ENCODE assay signal across 12 cellular contexts in genomic region chr10:49611166-49611814, GRCh38. TPM values are rescaled to one million over a fixed set of nuclear protein-coding genes. Genes with fewer than 3 reads are reported as not detected.
A peak's percentile ranks its signal among the peaks of the same experiment; 100 is the strongest.
DNase-seq lines count a peak whose midpoint lies in the region; ATAC-seq, FAIRE-seq and TF ChIP-seq lines count a peak whose summit lies in the region.
"Had no signal": no experiment of that assay in that cellular context is flagged by ENCODE, and none has a peak within 500 bp of the region (broad histone marks: within the 10 kb centered on the region; RNA-seq: fewer than 3 reads in every experiment).

No MANE protein-coding gene starts in this region.

- H2BK15ac ChIP-seq in H9 (ENCODE audit: low read depth, low read length): no peak overlapping the region
- 0 out of 2 replicates have a peak overlapping the region, but pooled peaks have one; percentile 29 for H2BK15ac ChIP-seq in H1 (ENCODE audit: low read length)

- H4K8ac ChIP-seq in H9 (replicated peaks; ENCODE audit: insufficient read length, low read depth, low read length) (no peak overlapping the region), H1 (ENCODE audit: extremely low read depth, insufficient read depth, low read length) (peak overlapping the region; percentile 80; the same call in 1 of the 2 replicates)

- H3K14ac ChIP-seq in H9 (ENCODE audit: insufficient read depth, low read length) (no peak overlapping the region), H1 (ENCODE audit: insufficient read length) (no peak overlapping the region)

- H3K23ac ChIP-seq in H9 (ENCODE audit: insufficient read length, low read depth, low read length) (no peak overlapping the region), H1 (ENCODE audit: insufficient read length) (no peak overlapping the region)

- H2BK5ac ChIP-seq in H9 (ENCODE audit: insufficient read length, low read length) (no peak overlapping the region), H1 (ENCODE audit: low read depth, low read length) (no peak overlapping the region)

- H2AK5ac ChIP-seq in H9 (ENCODE audit: insufficient read length, low read length): no peak overlapping the region
- H2AK5ac ChIP-seq in H1 (ENCODE audit: low read depth, low read length): no peak overlapping the region

- H3K27ac Mint-ChIP-seq in CD14-positive monocyte: peak overlapping the region in 1 of 7 donors; percentile 4
- H3K27ac Mint-ChIP-seq in H9: no peak overlapping the region
- H3K27ac Mint-ChIP-seq in neural crest cell (ENCODE audit: unreplicated experiment): no peak overlapping the region

- H3K4me1 Mint-ChIP-seq in CD14-positive monocyte (peaks cover 2% of the 10 kb centered on the region), H9 (peaks cover 32 to 49% of the 10 kb centered on the region in 2 experiments), neural crest cell (peaks cover 39% of the 10 kb centered on the region)

- H3K79me1 ChIP-seq in H9 (ENCODE audit: insufficient read depth, low read depth, low read length, poor library complexity, severe bottlenecking) (no peaks in the 10 kb centered on the region), H1 (ENCODE audit: low read depth, low read length) (no peaks in the 10 kb centered on the region)

- TF ChIP-seq POLR2A in H1 (IDR thresholded peaks at IDR 0.05; ENCODE audit: control extremely low read depth in 1 of 2, low read depth in 2 of 2, low read length in 2 of 2): no peak
- TF ChIP-seq POLR2A in testis (IDR thresholded peaks at IDR 0.05): no peak

- H3K9me3 ChIP-seq in H9 (ENCODE audit: control insufficient read depth, low read depth, low read length): no peaks in the 10 kb centered on the region
- H3K9me3 ChIP-seq in H1 (ENCODE audit: insufficient read depth in 2 of 2, low read depth in 1 of 2, low read length in 1 of 2): no peaks in the 10 kb centered on the region; a peak in 1 of 4 replicates
- H3K9me3 ChIP-seq in testis: no peaks in the 10 kb centered on the region
- H3K9me3 ChIP-seq: esophagus squamous epithelium had no signal

- TF ChIP-seq CTCF in CD14-positive monocyte (IDR thresholded peaks at IDR 0.05) (no peak), H9 (conservative IDR thresholded peaks at IDR 0.05) (no peak), H1 (IDR thresholded peaks at IDR 0.05; ENCODE audit: control extremely low read depth in 1 of 3, insufficient read depth in 1 of 3, low read depth in 1 of 3, low read length in 3 of 3) (no peak), neural crest cell (conservative IDR thresholded peaks at IDR 0.05) (no peak), testis (IDR thresholded peaks at IDR 0.05) (no peak)

- H3K27me3 ChIP-seq in H9 (ENCODE audit: insufficient read depth, low read length) (peaks cover 81% of the 10 kb centered on the region), H1 (replicated peaks in 1 of 4; ENCODE audit: control insufficient read depth in 3 of 4, extremely low read depth in 1 of 4, insufficient read depth in 3 of 4, low read length in 3 of 4) (peaks cover 91 to 94% (median 93%) of the 10 kb centered on the region in 4 experiments), testis (no peaks in the 10 kb centered on the region)

- no peak overlapping the region for H3K18ac ChIP-seq in H9 (ENCODE audit: insufficient read length, low read depth, low read length)
- no peak overlapping the region for H3K18ac ChIP-seq in H1 (ENCODE audit: extremely low read depth, low read length)

- intact Hi-C loops in CD14-positive monocyte (cut with micrococcal nuclease) (no loop called here), testis (cut with DNase I; ENCODE audit: low total_unique reads) (no loop called here)

- peaks cover 83 to 95% (median 92%) of the 10 kb centered on the region in 3 donors for H3K27me3 Mint-ChIP-seq in CD14-positive monocyte (ENCODE audit: low read depth in 3 of 3)
- peaks cover 99% of the 10 kb centered on the region for H3K27me3 Mint-ChIP-seq in H9 (ENCODE audit: low read depth)
- peaks cover 93% of the 10 kb centered on the region for H3K27me3 Mint-ChIP-seq in neural crest cell (ENCODE audit: low read depth)

- peaks cover 0 to 6% of the 10 kb centered on the region in 2 donors for H3K36me3 Mint-ChIP-seq in CD14-positive monocyte
- no peaks in the 10 kb centered on the region; a peak in 1 of 7 replicates for H3K36me3 Mint-ChIP-seq in H9 (ENCODE audit: insufficient read depth in 1 of 3, low read depth in 3 of 3)
- peaks cover 6% of the 10 kb centered on the region for H3K36me3 Mint-ChIP-seq in neural crest cell (ENCODE audit: low read depth)
- H3K36me3 Mint-ChIP-seq: CD4-positive, CD25-positive, alpha-beta regulatory T cell had no signal

- H2BK12ac ChIP-seq in H9 (ENCODE audit: insufficient read length, low read depth, low read length) (no peak overlapping the region), H1 (ENCODE audit: low read depth, low read length) (peak overlapping the region; percentile 87; the same call in 1 of the 2 replicates)

- H3K4me3 ChIP-seq in H1 (ENCODE audit: extremely low read depth in 1 of 4, insufficient read depth in 2 of 4, low read depth in 3 of 4, low read length in 4 of 4): peak overlapping the region in 3 of 4 experiments; percentile 11 to 72 (median 15); a peak in 5 of 8 replicates
- H3K4me3 ChIP-seq in testis: no peak overlapping the region

- H3K79me2 ChIP-seq in H9 (ENCODE audit: insufficient read depth, low read length): no peaks in the 10 kb centered on the region
- no peaks in the 10 kb centered on the region for H3K79me2 ChIP-seq in H1 (ENCODE audit: control insufficient read depth in 1 of 2, insufficient read depth in 2 of 2, low read length in 2 of 2)

- H3K9ac ChIP-seq in H9 (ENCODE audit: extremely low read depth, insufficient read length, low read length) (no peak overlapping the region), H1 (replicated peaks in 1 of 4; ENCODE audit: extremely low read depth in 1 of 4, low read depth in 3 of 4, low read length in 3 of 4) (no peak overlapping the region)

- H3K4ac ChIP-seq in H9 (ENCODE audit: low read depth, low read length) (no peak overlapping the region), H1 (replicated peaks; ENCODE audit: insufficient read length, low read depth, low read length) (no peak overlapping the region)

- H3K27ac ChIP-seq in H9 (ENCODE audit: insufficient read length, low read depth, low read length): no peak overlapping the region
- no peak overlapping the region for H3K27ac ChIP-seq in H1 (ENCODE audit: low read depth, low read length)
- H3K27ac ChIP-seq in testis: no peak overlapping the region
- H3K27ac ChIP-seq: esophagus squamous epithelium had no signal

- H3K56ac ChIP-seq in H9 (ENCODE audit: insufficient read length, low read depth, low read length) (no peak overlapping the region), H1 (replicated peaks; ENCODE audit: insufficient read length, low read depth, low read length) (no peak overlapping the region)

- CTCF ChIA-PET in H1 (lab: Charles Lee; ENCODE audit: partially characterized antibody): interaction anchor here (0.6 to 2.3 kb wide), 7 partner anchors 8 to 25 kb away, joined by 3 to 9 read pairs (median 3); no protein-coding TSS in a partner anchor

- H3T11ph ChIP-seq in H9 (ENCODE audit: low read length): no peak overlapping the region

- H3K4me2 ChIP-seq in H9 (ENCODE audit: insufficient read depth, insufficient read length, low read length) (peak overlapping the region; percentile 34), H1 (ENCODE audit: insufficient read depth in 1 of 2, low read depth in 2 of 2, low read length in 2 of 2) (peak overlapping the region; percentile 70 to 71)

- H4K91ac ChIP-seq in H9 (ENCODE audit: insufficient read length, low read depth, low read length) (no peak overlapping the region), H1 (replicated peaks; ENCODE audit: insufficient read length, low read length) (no peak overlapping the region)

- no peak for TF ChIP-seq RAD21 in H1 (IDR thresholded peaks at IDR 0.05 in 1 of 2, conservative IDR thresholded peaks at IDR 0.05 in 1 of 2; ENCODE audit: low read depth in 2 of 2, low read length in 2 of 2)

- POLR2A ChIA-PET in H1 (lab: Charles Lee; ENCODE audit: partially characterized antibody): interaction anchor here (1.0 to 1.3 kb wide), 2 partner anchors 79 to 216 kb away, joined by 3 read pairs; no protein-coding TSS in a partner anchor

- ATAC-seq in GM18858 (IDR thresholded peaks at IDR 0.05; ENCODE audit: unreplicated experiment) (no peak), HG02571 (IDR thresholded peaks at IDR 0.05; ENCODE audit: unreplicated experiment) (no peak)

- DNase-seq in CD14-positive monocyte (ENCODE audit: low spot score) (peak; percentile 38), H9 (peak; percentile 78), H1 (ENCODE audit: low read depth in 1 of 2, low spot score in 2 of 2) (peak in 1 of 2 experiments; percentile 82), neural crest cell (ENCODE audit: low read depth, low spot score) (no peak), testis (no peak), inferior parietal cortex (ENCODE audit: extremely low spot score) (no peak)
- DNase-seq: activated naive CD4-positive, alpha-beta T cell; CD4-positive, CD25-positive, alpha-beta regulatory T cell; cerebellar nuclear complex; esophagus squamous epithelium had no signal

- H3K9me3 Mint-ChIP-seq in CD14-positive monocyte: peaks cover 0 to 37% (median 14%) of the 10 kb centered on the region in 7 donors
- H3K9me3 Mint-ChIP-seq in H9: peaks cover 2 to 12% of the 10 kb centered on the region in 2 experiments; a peak in 3 of 5 replicates
- H3K9me3 Mint-ChIP-seq in neural crest cell: no peaks in the 10 kb centered on the region

- peaks cover 0 to 6% (median 0%) of the 10 kb centered on the region in 4 experiments; a peak in 1 of 8 replicates for H3K36me3 ChIP-seq in H1 (ENCODE audit: control insufficient read depth in 2 of 4, insufficient read depth in 4 of 4, low read length in 3 of 4)
- H3K36me3 ChIP-seq in testis (ENCODE audit: low read depth, missing control alignments): no peaks in the 10 kb centered on the region
- H3K36me3 ChIP-seq: esophagus squamous epithelium had no signal

- H2BK20ac ChIP-seq in H9 (ENCODE audit: low read depth, low read length, poor library complexity, severe bottlenecking) (no peak overlapping the region), H1 (ENCODE audit: low read length) (no peak overlapping the region)

- peaks cover 25% of the 10 kb centered on the region for H3K23me2 ChIP-seq in H9 (ENCODE audit: insufficient read length, low read depth, low read length, poor library complexity, severe bottlenecking)
- peaks cover 16% of the 10 kb centered on the region; the same call in 1 of the 2 replicates for H3K23me2 ChIP-seq in H1 (ENCODE audit: low read depth, low read length)

- TF ChIP-seq EP300 in H1 (IDR thresholded peaks at IDR 0.05; ENCODE audit: borderline replicate concordance in 1 of 2, low read depth in 2 of 2, low read length in 2 of 2): no peak

- H4K20me1 ChIP-seq in H9 (ENCODE audit: control insufficient read depth, insufficient read depth, insufficient read length) (peaks cover 2% of the 10 kb centered on the region), H1 (replicated peaks in 1 of 2; ENCODE audit: control insufficient read depth in 1 of 2, insufficient read depth in 2 of 2, low read length in 2 of 2) (peaks cover 17 to 48% of the 10 kb centered on the region in 2 experiments)

- H2AFZ ChIP-seq in H9 (ENCODE audit: low read length) (no peak overlapping the region), H1 (ENCODE audit: low read length) (no peak overlapping the region; the same call in 1 of the 2 replicates)

- H3K4me3 Mint-ChIP-seq in CD14-positive monocyte (peak overlapping the region in 1 of 2 donors; percentile 82), H9 (peak overlapping the region; percentile 44 to 75), neural crest cell (peak overlapping the region; percentile 85)

- H4K5ac ChIP-seq in H9 (ENCODE audit: insufficient read length, low read depth, low read length): no peak overlapping the region
- no peak overlapping the region for H4K5ac ChIP-seq in H1 (ENCODE audit: insufficient read length, low read depth, low read length)

- no CpG with 5 or more reads among the region's 63 CpGs for WGBS in H9 (ENCODE audit: extremely low coverage, insufficient read length, low lambda C conversion rate)
- 8% methylated on average over 63 of the region's 63 CpGs; no CpG with 5 or more reads in 1 of the 2 experiments for WGBS in H1 (ENCODE audit: extremely low coverage in 1 of 2, insufficient coverage in 1 of 2, insufficient read length in 1 of 2, insufficient replicate concordance in 2 of 2, low coverage in 1 of 2, low lambda C conversion rate in 2 of 2, missing lambda C conversion rate in 1 of 2), 2 experiments
- 3% methylated on average over 16 to 58 of the region's 63 CpGs for WGBS in testis, 2 donors

- no peak for FAIRE-seq in H1 (lab: Jason Lieb, UNC)

- H2BK120ac ChIP-seq in H9 (ENCODE audit: low read depth, low read length, poor library complexity, severe bottlenecking) (no peak overlapping the region), H1 (replicated peaks; ENCODE audit: low read depth, low read length) (no peak overlapping the region)

- H3K4me1 ChIP-seq in H9 (ENCODE audit: insufficient read depth, low read length): no peaks in the 10 kb centered on the region; the same call in 1 of the 2 replicates
- peaks cover 0 to 47% (median 29%) of the 10 kb centered on the region in 4 experiments; a peak in 6 of 7 replicates for H3K4me1 ChIP-seq in H1 (replicated peaks in 1 of 4; ENCODE audit: control insufficient read depth in 3 of 4, insufficient read depth in 4 of 4, low read length in 3 of 4)
- peaks cover 5% of the 10 kb centered on the region for H3K4me1 ChIP-seq in testis

RNA-seq across cellular contexts. Expression of gene SLC18A3, which starts 1.2 kb away (rescaled TPM):
- polyA plus RNA-seq in CD14-positive monocyte (not detected), H1 (2011; rRNA removed) (0.17 and 0.28 TPM in 2 replicates), testis (ENCODE audit: insufficient read depth, low read depth, low replicate concordance) (not detected)
- total RNA-seq in H9 (2021) (not detected in 2 replicates), neural crest cell (16.7 and 17.9 TPM in 2 replicates), testis (not detected)
- total RNA-seq in H1 (2021; fragmentation: NEBNext Ultra II Directional; extraction: Animal tissue kit (Norgen Biotek cat#: 25700)): 0.13 TPM in 1 of 2 replicates, not detected in the other
- 0.10 TPM for polyA plus RNA-seq in H1 (2011; cell fraction: cytosol; rRNA removed)
- 0.06 TPM for polyA plus RNA-seq in H1 (2011; cell fraction: nucleus; rRNA removed)
- polyA plus RNA-seq in H1 (2012, experiment 1 of 2): 0.11 to 0.19 TPM (median 0.13 TPM) in 3 of 4 replicates, not detected in the other
- polyA plus RNA-seq in H1 (2012, experiment 2 of 2): not detected
- 0.04 TPM for polyA plus RNA-seq in H1 (2013, experiment 1 of 2)
- polyA plus RNA-seq in H1 (2013, experiment 2 of 2): 0.02 TPM
- polyA minus RNA-seq in H1 (2011; rRNA and poly(A)+ RNA removed): not detected in 2 replicates
- not detected for polyA minus RNA-seq in H1 (2011; cell fraction: cytosol; rRNA and poly(A)+ RNA removed)
- polyA minus RNA-seq in H1 (2011; cell fraction: nucleus; rRNA and poly(A)+ RNA removed): 0.20 TPM
- total RNA-seq: CD4-positive, CD25-positive, alpha-beta regulatory T cell; esophagus squamous epithelium had no signal
- polyA plus RNA-seq: CD4-positive, CD25-positive, alpha-beta regulatory T cell had no signal

RNA-seq across cellular contexts. Expression of gene CHAT, which starts 2.5 kb away (rescaled TPM):
- not detected for polyA plus RNA-seq in CD14-positive monocyte
- not detected in 2 replicates for total RNA-seq in H9 (2021)
- total RNA-seq in H1 (2021; fragmentation: NEBNext Ultra II Directional; extraction: Animal tissue kit (Norgen Biotek cat#: 25700)): not detected in 2 replicates
- not detected in 2 replicates for polyA plus RNA-seq in H1 (2011; rRNA removed)
- 0.03 TPM for polyA plus RNA-seq in H1 (2011; cell fraction: cytosol; rRNA removed)
- polyA plus RNA-seq in H1 (2011; cell fraction: nucleus; rRNA removed): not detected
- not detected in 4 replicates for polyA plus RNA-seq in H1 (2012, experiment 1 of 2)
- polyA plus RNA-seq in H1 (2012, experiment 2 of 2): not detected
- not detected for polyA plus RNA-seq in H1 (2013, experiment 1 of 2)
- not detected for polyA plus RNA-seq in H1 (2013, experiment 2 of 2)
- polyA minus RNA-seq in H1 (2011; rRNA and poly(A)+ RNA removed): not detected in 2 replicates
- not detected for polyA minus RNA-seq in H1 (2011; cell fraction: cytosol; rRNA and poly(A)+ RNA removed)
- polyA minus RNA-seq in H1 (2011; cell fraction: nucleus; rRNA and poly(A)+ RNA removed): not detected
- 2.7 and 3.3 TPM in 2 replicates for total RNA-seq in neural crest cell
- 1 to 10 TPM in 1 of 2 donors, under 1 TPM in 1; 0.93 to 1.7 TPM for total RNA-seq in testis
- polyA plus RNA-seq in testis (ENCODE audit: insufficient read depth, low read depth, low replicate concordance): 0.75 TPM
- total RNA-seq: CD4-positive, CD25-positive, alpha-beta regulatory T cell; esophagus squamous epithelium had no signal
- polyA plus RNA-seq: CD4-positive, CD25-positive, alpha-beta regulatory T cell had no signal

Comparison
In these comparisons a context has a peak if more than half of its experiments do, and no peak if none do; other contexts are left out.
1. DNase-seq: peak in CD14-positive monocyte (single experiment) and H9 (single experiment); none in neural crest cell (single experiment), testis (single experiment) and inferior parietal cortex (single experiment).
2. H3K4me3 ChIP-seq: peak in H1 (3 of 4); none in testis (0 of 2).
3. RNA of gene SLC18A3, which starts 1.2 kb away (total RNA-seq): 16.7 to 17.9 TPM in neural crest cell; not detected in testis, not detected in H9 and 0.13 TPM in H1; every median in the first group is over 10 times any median in the second.